Comparison of ENCODE assay signal across 29 cellular contexts in genomic region chr1:170887726-170888125, GRCh38. TPM values are rescaled to one million over a fixed set of nuclear protein-coding genes. Genes with fewer than 3 reads are reported as not detected.
"Had no signal": no experiment of that assay in that cellular context is flagged by ENCODE, and none has a peak within 500 bp of the region (broad histone marks: within the 10 kb centered on the region; RNA-seq: fewer than 3 reads in every experiment).

No MANE protein-coding gene starts in this region.

- DNase-seq: cortex of kidney; foreskin keratinocyte; heart left ventricle; hippocampal formation; left cardiac atrium; left lung; mesenchymal stem cell; mucosa of descending colon; naive thymus-derived CD4-positive, alpha-beta T cell; stimulated activated CD4-positive, alpha-beta T cell treated with anti-CD3 and anti-CD28 coated beads, Interleukin-2, amount 100 ng/mL, for 24 hours; stimulated activated CD4-positive, alpha-beta T cell treated with anti-CD3 and anti-CD28 coated beads, Interleukin-4, amount 100 ng/mL, for 24 hours; stimulated activated naive CD4-positive, alpha-beta T cell treated with Interleukin-2 at 50 U/mL for 16 hours; stomach; thyroid gland had no signal

- H3K79me2 ChIP-seq: parathyroid adenoma had no signal

- H2AFZ ChIP-seq: neural progenitor cell, parathyroid adenoma had no signal

- H3K9me3 ChIP-seq: left lung, mucosa of descending colon, stomach, thyroid gland had no signal

- H3K36me3 ChIP-seq: gastroesophageal sphincter, heart left ventricle, left lung, neural progenitor cell, stomach, thyroid gland had no signal

- H3K4me1 ChIP-seq: foreskin keratinocyte, gastroesophageal sphincter, left lung, neural progenitor cell, parathyroid adenoma, stomach, thyroid gland had no signal

- H3K27me3 ChIP-seq: foreskin keratinocyte, gastroesophageal sphincter, heart left ventricle, left lung, neural progenitor cell, stomach, thyroid gland had no signal

- H3K4me3 ChIP-seq: gastroesophageal sphincter, heart left ventricle, left lung, mucosa of descending colon, neural progenitor cell, stomach, thyroid gland had no signal

- H3K27ac ChIP-seq: foreskin keratinocyte, gastroesophageal sphincter, heart left ventricle, left lung, neural progenitor cell, parathyroid adenoma, stomach, thyroid gland had no signal

- H3K4me2 ChIP-seq: neural progenitor cell had no signal

- ATAC-seq: foreskin keratinocyte; gastroesophageal sphincter; heart left ventricle; left cardiac atrium; left lung; mucosa of descending colon; naive thymus-derived CD4-positive, alpha-beta T cell; sciatic nerve; stimulated activated effector memory CD8-positive, alpha-beta T cell treated with anti-CD3 and anti-CD28 coated beads, Interleukin-12 subunit alpha, Interleukin-12 subunit beta, amount 100 ng/mL, for 72 hours had no signal

RNA-seq across cellular contexts. Expression of gene MROH9, which starts 47.6 kb away (rescaled TPM):
- total RNA-seq: dermis microvascular lymphatic vessel endothelial cell; foreskin keratinocyte; gastroesophageal sphincter; heart left ventricle; kidney epithelial cell; left cardiac atrium; lower leg skin; lung microvascular endothelial cell; mesothelial cell of epicardium; mucosa of descending colon; naive thymus-derived CD4-positive, alpha-beta T cell; progenitor cell of endocrine pancreas; stomach; subcutaneous adipose tissue; temporal lobe; urinary bladder had no signal
- polyA plus RNA-seq: esophagus; foreskin keratinocyte; heart left ventricle; naive thymus-derived CD4-positive, alpha-beta T cell; stomach; urinary bladder had no signal
